Comparison of ENCODE assay signal across 13 cellular contexts in genomic region chr9:129493002-129493713, GRCh38.
A peak's percentile ranks its signal among the peaks of the same experiment; 100 is the strongest.
DNase-seq lines count a peak whose midpoint lies in the region; ATAC-seq and TF ChIP-seq lines count a peak whose summit lies in the region.
"Had no signal": no experiment of that assay in that cellular context is flagged by ENCODE, and none has a peak within 500 bp of the region (broad histone marks: within the 10 kb centered on the region; RNA-seq: fewer than 3 reads in every experiment).

No MANE protein-coding gene starts in this region.

- no TSS peak for BruUV-seq in Calu3 (replicated peaks; lab: Mats Ljungman, UMichigan)

- no peak overlapping the region for H2AFZ ChIP-seq in hepatocyte

- peaks cover 53% of the 10 kb centered on the region for H3K4me1 Mint-ChIP-seq in Calu3 (ENCODE audit: low read depth, unreplicated experiment)
- H3K4me1 Mint-ChIP-seq in T-cell, result peaks cover 56 to 62% (median 61%) of the 10 kb centered on the region in 3 donors

- H3K4me1 ChIP-seq in hepatocyte (ENCODE audit: insufficient read depth) (peaks cover 75% of the 10 kb centered on the region), skeletal muscle tissue (ENCODE audit: control insufficient read depth in 3 of 3, insufficient read depth in 3 of 3, low read length in 3 of 3) (peaks cover 48 to 76% (median 73%) of the 10 kb centered on the region in 3 donors)

- H3K27me3 Mint-ChIP-seq in Calu3 (ENCODE audit: unreplicated experiment), result no peaks in the 10 kb centered on the region
- no peaks in the 10 kb centered on the region for H3K27me3 Mint-ChIP-seq in T-cell

- WGBS in hepatocyte (ENCODE audit: low lambda C conversion rate, missing lambda C conversion rate), result 87% methylated on average over 8 of the region's 9 CpGs

- H3K4me3 ChIP-seq in hepatocyte (no peak overlapping the region), skeletal muscle tissue (ENCODE audit: low read length in 3 of 3) (no peak overlapping the region)

- H3K79me2 ChIP-seq in hepatocyte, result peaks cover 41% of the 10 kb centered on the region

- H3K36me3 Mint-ChIP-seq in Calu3 (ENCODE audit: insufficient read depth, unreplicated experiment), result peaks cover 78% of the 10 kb centered on the region
- peaks cover 3% of the 10 kb centered on the region for H3K36me3 Mint-ChIP-seq in T-cell

- H3K4me3 Mint-ChIP-seq in Calu3 (ENCODE audit: low read depth, unreplicated experiment) (peak overlapping the region; percentile 6), T-cell (peak overlapping the region in 1 of 3 donors; percentile 46)
- H3K4me3 Mint-ChIP-seq: activated naive CD4-positive, alpha-beta T cell treated with anti-CD3 and anti-CD28 coated beads for 36 hours had no signal

- H3K27ac ChIP-seq in hepatocyte, result peak overlapping the region; percentile 94
- peak overlapping the region; percentile 54 for H3K27ac ChIP-seq in skeletal muscle tissue (ENCODE audit: low read depth, low read length)

- no peaks in the 10 kb centered on the region for H4K20me1 ChIP-seq in hepatocyte (ENCODE audit: insufficient read depth, poor library complexity, severe bottlenecking)

- H3K4me2 ChIP-seq in hepatocyte, result no peak overlapping the region

- TF ChIP-seq CTCF in Calu3 (IDR thresholded peaks at IDR 0.05; ENCODE audit: unreplicated experiment), result no peak
- TF ChIP-seq CTCF in hepatocyte (IDR thresholded peaks at IDR 0.05; ENCODE audit: poor library complexity), result no peak

- H3K9me3 Mint-ChIP-seq in Calu3 (ENCODE audit: low read depth, unreplicated experiment), result no peaks in the 10 kb centered on the region
- no peaks in the 10 kb centered on the region for H3K9me3 Mint-ChIP-seq in T-cell
- H3K9me3 Mint-ChIP-seq: activated naive CD4-positive, alpha-beta T cell treated with anti-CD3 and anti-CD28 coated beads for 36 hours had no signal

- H3K9ac ChIP-seq in skeletal muscle tissue (ENCODE audit: low read depth in 1 of 3, low read length in 3 of 3), result no peak overlapping the region

- DNase-seq in Calu3, result no peak
- no peak for DNase-seq in T-cell
- no peak for DNase-seq in hepatocyte (ENCODE audit: low spot score)
- no peak for DNase-seq in activated T-cell treated with anti-CD3 and anti-CD28 coated beads, Interleukin-2, amount 50 U/mL, for 1 hour
- no peak for DNase-seq in T1000 (lab: John Stamatoyannopoulos, UW)
- DNase-seq in GOT3 (lab: John Stamatoyannopoulos, UW), result no peak
- DNase-seq: activated CD4-positive, CD25-positive, alpha-beta regulatory T cell treated with anti-CD3 and anti-CD28 coated beads, Interleukin-2, amount 50 U/mL, for 72 hours; activated naive CD4-positive, alpha-beta T cell treated with anti-CD3 and anti-CD28 coated beads for 36 hours; NCI-H1092; NCI-H526; SIG-M5; small intestine had no signal

- ATAC-seq in T-cell (replicated peaks in 1 of 4), result no peak

- POLR2A ChIA-PET in T-cell (lab: Charles Lee), result interaction anchor here in 1 of 2 donors (0.6 to 0.7 kb wide), 2 partner anchors 43 to 79 kb away, joined by 4 to 12 read pairs; no protein-coding TSS in a partner anchor

- H3K27ac Mint-ChIP-seq in Calu3 (ENCODE audit: unreplicated experiment) (peak overlapping the region; percentile 49), T-cell (peak overlapping the region; percentile 12 to 31)
- H3K27ac Mint-ChIP-seq: activated naive CD4-positive, alpha-beta T cell treated with anti-CD3 and anti-CD28 coated beads for 36 hours had no signal

- CTCF ChIA-PET in Calu3 (lab: Charles Lee) (interaction anchor here (0.5 to 0.6 kb wide), 2 partner anchors 37 to 56 kb away, joined by 3 read pairs; no protein-coding TSS in a partner anchor), T-cell (lab: Charles Lee) (interaction anchor here in 1 of 2 donors (1.1 kb wide), 1 partner anchor 33 kb away, joined by 4 read pairs; no protein-coding TSS in a partner anchor)

- H3K9me2 ChIP-seq in hepatocyte (replicated peaks; ENCODE audit: insufficient read depth), result no peaks in the 10 kb centered on the region

- no peaks in the 10 kb centered on the region for H3K27me3 ChIP-seq in hepatocyte
- no peaks in the 10 kb centered on the region for H3K27me3 ChIP-seq in skeletal muscle tissue (ENCODE audit: control insufficient read depth in 3 of 3, insufficient read depth in 3 of 3, low read length in 3 of 3)

- H3K9me3 ChIP-seq in hepatocyte (ENCODE audit: low read depth) (no peaks in the 10 kb centered on the region), skeletal muscle tissue (ENCODE audit: control insufficient read depth in 3 of 3, low read length in 3 of 3) (no peaks in the 10 kb centered on the region)

- intact Hi-C loops in Calu3 (cut with micrococcal nuclease; ENCODE audit: unreplicated experiment), result no loop called here

- no peaks in the 10 kb centered on the region for H3K36me3 ChIP-seq in hepatocyte (replicated peaks; ENCODE audit: insufficient read depth, low read depth)
- peaks cover 0 to 13% (median 8%) of the 10 kb centered on the region in 3 donors for H3K36me3 ChIP-seq in skeletal muscle tissue (ENCODE audit: control insufficient read depth in 3 of 3, insufficient read depth in 3 of 3, low read length in 3 of 3)
